Comparison of ENCODE assay signal across 20 cellular contexts in the genomic region with DNA sequence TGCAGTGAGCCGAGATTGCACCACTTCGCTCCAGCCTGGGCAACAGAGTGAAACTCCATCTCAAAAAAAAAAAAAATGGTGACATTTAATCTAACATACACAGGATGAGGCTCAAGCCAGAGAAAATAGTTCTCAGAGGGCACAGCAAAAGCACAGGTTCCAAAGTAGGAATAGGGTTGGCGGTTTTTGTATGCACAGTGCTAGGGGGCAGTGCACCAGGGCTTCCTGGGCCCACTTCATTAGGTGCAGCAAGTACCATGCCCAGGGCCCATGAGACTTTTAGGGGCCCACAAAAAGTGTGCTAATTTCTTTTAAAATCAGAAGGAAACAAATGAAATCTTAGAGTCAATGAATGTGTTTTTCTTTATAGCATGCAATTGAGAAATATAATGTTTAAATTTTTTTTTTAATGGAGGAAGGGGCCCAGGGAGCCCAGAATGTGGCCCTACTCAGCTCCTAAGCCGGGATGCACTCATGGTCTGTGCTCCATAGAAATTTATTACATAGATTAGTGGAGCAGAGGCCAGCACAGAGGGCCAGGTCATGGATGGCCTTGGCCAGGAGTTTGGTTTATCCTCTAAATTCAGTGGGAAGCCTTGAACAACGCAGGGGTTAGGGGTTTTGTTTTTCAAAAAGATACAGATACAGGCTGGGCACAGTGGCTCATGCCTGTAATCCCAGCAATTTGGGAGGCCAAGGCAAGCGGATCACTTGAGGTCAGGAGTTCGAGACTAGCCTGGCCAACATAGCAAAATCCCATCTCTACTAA. TPM values are rescaled to one million over a fixed set of nuclear protein-coding genes. Genes with fewer than 3 reads are reported as not detected.
DNase-seq lines count a peak whose midpoint lies in the region; ATAC-seq and TF ChIP-seq lines count a peak whose summit lies in the region.
"Had no signal": no experiment of that assay in that cellular context is flagged by ENCODE, and none has a peak within 500 bp of the region (broad histone marks: within the 10 kb centered on the region; RNA-seq: fewer than 3 reads in every experiment).

No MANE protein-coding gene starts in this region.

- ATAC-seq in HG02623 (IDR thresholded peaks at IDR 0.05; ENCODE audit: unreplicated experiment) (no peak), GM21526 (IDR thresholded peaks at IDR 0.05; ENCODE audit: low FRiP score, unreplicated experiment) (no peak)
- ATAC-seq: A549, K562 had no signal

- no peak overlapping the region for H2AFZ ChIP-seq in neural progenitor cell (replicated peaks)

- peak; percentile 51 for DNase-seq in activated CD4-positive, alpha-beta T cell treated with anti-CD3 and anti-CD28 coated beads, Interleukin-2, amount 10 ng/mL, durations not matched to agents 24 days and 14 days
- no peak for DNase-seq in activated CD4-positive, alpha-beta T cell treated with anti-CD3 and anti-CD28 coated beads for 48 hours
- DNase-seq in endodermal cell: peak; percentile 15
- no peak for DNase-seq in neural progenitor cell (ENCODE audit: low spot score)
- DNase-seq in OCI-M2 (lab: John Stamatoyannopoulos, UW; ENCODE audit: unreplicated experiment): no peak
- DNase-seq: AML-193; Calu3; CD4-positive, alpha-beta memory T cell; DMS79 treated with DMSO at 0.1 percent for 48 hours; GF-D8; GOT3; H7 had no signal

- peaks cover 20% of the 10 kb centered on the region for H3F3A ChIP-seq in neural progenitor cell (ENCODE audit: low read depth)

- peaks cover 9% of the 10 kb centered on the region for H3K4me1 Mint-ChIP-seq in activated CD4-positive, alpha-beta T cell treated with anti-CD3 and anti-CD28 coated beads, Interleukin-2, amount 10 ng/mL, durations not matched to agents 24 days and 14 days
- no peaks in the 10 kb centered on the region for H3K4me1 Mint-ChIP-seq in endodermal cell
- peaks cover 3% of the 10 kb centered on the region for H3K4me1 Mint-ChIP-seq in neural progenitor cell

- no peaks in the 10 kb centered on the region for H3K79me2 ChIP-seq in neural progenitor cell (ENCODE audit: low read depth)

- H3K27ac Mint-ChIP-seq in activated CD4-positive, alpha-beta T cell treated with anti-CD3 and anti-CD28 coated beads, Interleukin-2, amount 10 ng/mL, durations not matched to agents 24 days and 14 days: no peak overlapping the region
- H3K27ac Mint-ChIP-seq in endodermal cell: no peak overlapping the region
- H3K27ac Mint-ChIP-seq in neural progenitor cell: no peak overlapping the region

- peaks cover 17% of the 10 kb centered on the region for H3K27me3 Mint-ChIP-seq in activated CD4-positive, alpha-beta T cell treated with anti-CD3 and anti-CD28 coated beads, Interleukin-2, amount 10 ng/mL, durations not matched to agents 24 days and 14 days
- H3K27me3 Mint-ChIP-seq in endodermal cell (ENCODE audit: insufficient read depth) (peaks cover 42% of the 10 kb centered on the region), neural progenitor cell (ENCODE audit: insufficient read depth, low read depth) (peaks cover 5% of the 10 kb centered on the region)

- intact Hi-C loops in activated CD4-positive, alpha-beta T cell treated with anti-CD3 and anti-CD28 coated beads, Interleukin-2, amount 10 ng/mL, durations not matched to agents 24 days and 14 days (cut with micrococcal nuclease): no loop called here

- 93 to 94% methylated on average over 3 to 6 of the region's 7 CpGs for WGBS in endodermal cell (ENCODE audit: insufficient coverage in 1 of 2, insufficient read length in 1 of 2), 2 experiments

- H3K4me3 Mint-ChIP-seq in activated CD4-positive, alpha-beta T cell treated with anti-CD3 and anti-CD28 coated beads, Interleukin-2, amount 10 ng/mL, durations not matched to agents 24 days and 14 days: no peak overlapping the region
- H3K4me3 Mint-ChIP-seq in endodermal cell (no peak overlapping the region), neural progenitor cell (peak overlapping the region; percentile 60)

- H3K4me1 ChIP-seq in endodermal cell (ENCODE audit: control insufficient read depth, insufficient read depth, low read length) (no peaks in the 10 kb centered on the region), neural progenitor cell (peaks cover 6% of the 10 kb centered on the region)

- no peaks in the 10 kb centered on the region for H3K36me3 Mint-ChIP-seq in activated CD4-positive, alpha-beta T cell treated with anti-CD3 and anti-CD28 coated beads, Interleukin-2, amount 10 ng/mL, durations not matched to agents 24 days and 14 days (ENCODE audit: low read depth)
- H3K36me3 Mint-ChIP-seq in endodermal cell (ENCODE audit: low read depth) (no peaks in the 10 kb centered on the region), neural progenitor cell (peaks cover 2% of the 10 kb centered on the region)
- H3K36me3 Mint-ChIP-seq: CD4-positive, alpha-beta memory T cell had no signal

- H3K9me3 ChIP-seq in endodermal cell (ENCODE audit: control insufficient read depth, low read length) (no peaks in the 10 kb centered on the region), neural progenitor cell (ENCODE audit: low read depth) (no peaks in the 10 kb centered on the region)
- H3K9me3 ChIP-seq: A549 had no signal

- H3K4me3 ChIP-seq in endodermal cell (ENCODE audit: low read length) (no peak overlapping the region), neural progenitor cell (no peak overlapping the region)
- H3K4me3 ChIP-seq: A549, K562 had no signal

- no peaks in the 10 kb centered on the region for H3K9me3 Mint-ChIP-seq in activated CD4-positive, alpha-beta T cell treated with anti-CD3 and anti-CD28 coated beads, Interleukin-2, amount 10 ng/mL, durations not matched to agents 24 days and 14 days
- H3K9me3 Mint-ChIP-seq in endodermal cell (no peaks in the 10 kb centered on the region), neural progenitor cell (no peaks in the 10 kb centered on the region)
- H3K9me3 Mint-ChIP-seq: CD4-positive, alpha-beta memory T cell had no signal

- H3K27ac ChIP-seq in endodermal cell (ENCODE audit: low read depth, low read length) (no peak overlapping the region), neural progenitor cell (no peak overlapping the region)
- H3K27ac ChIP-seq: 22Rv1, A549, C4-2B, HL-60 had no signal

- peak; percentile 27 for TF ChIP-seq CTCF in endodermal cell (conservative IDR thresholded peaks at IDR 0.05)
- TF ChIP-seq CTCF in neural progenitor cell (IDR thresholded peaks at IDR 0.05): no peak

- H3K4me2 ChIP-seq in neural progenitor cell: no peak overlapping the region
- H3K4me2 ChIP-seq: A549 had no signal

- peaks cover 24% of the 10 kb centered on the region for H3K27me3 ChIP-seq in endodermal cell (ENCODE audit: control insufficient read depth, insufficient read depth, low read length, poor library complexity, severe bottlenecking)
- H3K27me3 ChIP-seq in neural progenitor cell: peaks cover 36% of the 10 kb centered on the region

- H4K20me1 ChIP-seq in neural progenitor cell (ENCODE audit: low read depth): no peaks in the 10 kb centered on the region

- H3K36me3 ChIP-seq in endodermal cell (ENCODE audit: control insufficient read depth, insufficient read depth, low read length) (no peaks in the 10 kb centered on the region), neural progenitor cell (no peaks in the 10 kb centered on the region)

- H3K9ac ChIP-seq in endodermal cell (ENCODE audit: extremely low read depth, low read length, poor library complexity, severe bottlenecking): no peak overlapping the region
- H3K9ac ChIP-seq in neural progenitor cell: no peak overlapping the region

RNA-seq across cellular contexts. Expression of a gene that starts 2.3 kb away (rescaled TPM):
- total RNA-seq in activated CD4-positive, alpha-beta T cell treated with anti-CD3 and anti-CD28 coated beads, Interleukin-2, amount 10 ng/mL, durations not matched to agents 24 days and 14 days: 0.28 TPM in 1 of 2 replicates, not detected in the other
- total RNA-seq in endodermal cell (1 to 10 TPM; 3.8 to 6.2 TPM), neural progenitor cell (ENCODE audit: low replicate concordance) (8.0 and 9.0 TPM in 2 replicates)
- 6.2 TPM for polyA plus RNA-seq in endodermal cell (2013, experiment 1 of 2)
- 7.3 TPM for polyA plus RNA-seq in endodermal cell (2013, experiment 2 of 2)
- total RNA-seq: HT1080 had no signal

RNA-seq across cellular contexts. Expression of a gene that starts 30.9 kb away (rescaled TPM):
- total RNA-seq in activated CD4-positive, alpha-beta T cell treated with anti-CD3 and anti-CD28 coated beads, Interleukin-2, amount 10 ng/mL, durations not matched to agents 24 days and 14 days: 16.3 and 19.3 TPM in 2 replicates
- total RNA-seq in endodermal cell (10 to 100 TPM; 43.7 to 44.4 TPM), neural progenitor cell (ENCODE audit: low replicate concordance) (48.4 and 73.2 TPM in 2 replicates)
- polyA plus RNA-seq in endodermal cell (2013, experiment 1 of 2): 37.3 TPM
- polyA plus RNA-seq in endodermal cell (2013, experiment 2 of 2): 40.1 TPM

RNA-seq across cellular contexts. Expression of a gene that starts 31.1 kb away (rescaled TPM):
- 22.8 and 26.1 TPM in 2 replicates for total RNA-seq in activated CD4-positive, alpha-beta T cell treated with anti-CD3 and anti-CD28 coated beads, Interleukin-2, amount 10 ng/mL, durations not matched to agents 24 days and 14 days
- 10 to 100 TPM in 1 of 2 donors, 1 to 10 TPM in 1; 9.7 to 14.1 TPM for total RNA-seq in endodermal cell
- 7.8 TPM for polyA plus RNA-seq in endodermal cell (2013, experiment 1 of 2)
- polyA plus RNA-seq in endodermal cell (2013, experiment 2 of 2): 7.7 TPM
- total RNA-seq in neural progenitor cell (ENCODE audit: low replicate concordance): 11.9 and 12.3 TPM in 2 replicates

Comparison
In these comparisons a context has a peak if more than half of its experiments do, and no peak if none do; other contexts are left out.
1. DNase-seq: peak in activated CD4-positive, alpha-beta T cell treated with anti-CD3 and anti-CD28 coated beads, Interleukin-2, amount 10 ng/mL, durations not matched to agents 24 days and 14 days (single experiment) and endodermal cell (single experiment); none in activated CD4-positive, alpha-beta T cell treated with anti-CD3 and anti-CD28 coated beads for 48 hours (single experiment), neural progenitor cell (single experiment) and OCI-M2 (single experiment).